7 cellular contexts compared by ENCODE assay signal in genomic region chr2:127324635-127325034, GRCh38. TPM values are rescaled to one million over a fixed set of nuclear protein-coding genes. Genes with fewer than 3 reads are reported as not detected.
DNase-seq lines count a peak whose midpoint lies in the region; ATAC-seq and TF ChIP-seq lines count a peak whose summit lies in the region.

No MANE protein-coding gene starts in this region.

- no peaks in the 10 kb centered on the region for H3K4me1 ChIP-seq in Loucy (ENCODE audit: insufficient read depth, low read length, poor library complexity, severe bottlenecking)
- H3K4me1 ChIP-seq in CD8-positive, alpha-beta memory T cell (ENCODE audit: insufficient read depth, low read length) = no peaks in the 10 kb centered on the region

- peaks cover 22 to 81% (median 27%) of the 10 kb centered on the region in 3 donors for H3K36me3 Mint-ChIP-seq in CD8-positive, alpha-beta memory T cell

- H3K9me2 ChIP-seq in Loucy (replicated peaks; ENCODE audit: low read depth, low read length) = no peaks in the 10 kb centered on the region

- no peaks in the 10 kb centered on the region for H3K79me2 ChIP-seq in Loucy (ENCODE audit: insufficient read depth, low read length)

- TF ChIP-seq CTCF in Loucy (conservative IDR thresholded peaks at IDR 0.05; ENCODE audit: low read length) (peak; percentile 61), astrocyte of the cerebellum (IDR thresholded peaks at IDR 0.05; ENCODE audit: low read depth, low read length, missing control alignments) (peak; percentile 50)

- H3K9me3 ChIP-seq in Loucy (ENCODE audit: insufficient read depth, low read depth, low read length) = peaks cover 4% of the 10 kb centered on the region; the same call in 1 of the 2 replicates
- H3K9me3 ChIP-seq in CD8-positive, alpha-beta memory T cell (ENCODE audit: low read length) = no peaks in the 10 kb centered on the region

- peak; percentile 18 for DNase-seq in GM04504 (ENCODE audit: low read depth)
- DNase-seq in astrocyte of the cerebellum (ENCODE audit: low read depth) = peak; percentile 57
- no peak for DNase-seq in left lobe of liver (ENCODE audit: low spot score)
- DNase-seq in CD8-positive, alpha-beta memory T cell = no peak
- no peak for DNase-seq in stimulated activated CD8-positive, alpha-beta memory T cell treated with anti-CD3 and anti-CD28 coated beads, Interleukin-4, amount 100 ng/mL, for 48 hours

- H4K20me1 ChIP-seq in Loucy (ENCODE audit: insufficient read depth, low read length, poor library complexity, severe bottlenecking) = no peaks in the 10 kb centered on the region

- H3K4me3 Mint-ChIP-seq in CD8-positive, alpha-beta memory T cell = no peak overlapping the region

- no peaks in the 10 kb centered on the region for H3K4me1 Mint-ChIP-seq in CD8-positive, alpha-beta memory T cell

- no peak overlapping the region for H3K27ac Mint-ChIP-seq in CD8-positive, alpha-beta memory T cell

- POLR2A ChIA-PET in CD8-positive, alpha-beta memory T cell (lab: Charles Lee) = no interaction called here

- CTCF ChIA-PET in CD8-positive, alpha-beta memory T cell (lab: Charles Lee) = interaction anchor here (1.2 to 2.3 kb wide), 2 partner anchors 92 to 155 kb away, joined by 4 to 9 read pairs; no protein-coding TSS in a partner anchor

- H2AFZ ChIP-seq in Loucy (ENCODE audit: low read length) = no peak overlapping the region

- H3K27me3 Mint-ChIP-seq in CD8-positive, alpha-beta memory T cell = no peaks in the 10 kb centered on the region

- peaks cover 71% of the 10 kb centered on the region for H3K36me3 ChIP-seq in Loucy (ENCODE audit: insufficient read depth, low read length)
- peaks cover 37% of the 10 kb centered on the region for H3K36me3 ChIP-seq in CD8-positive, alpha-beta memory T cell (ENCODE audit: insufficient read depth, low read length)

- H3K4me3 ChIP-seq in Loucy (ENCODE audit: low read length, poor library complexity, severe bottlenecking) (no peak overlapping the region), astrocyte of the cerebellum (ENCODE audit: low read depth, low read length) (no peak overlapping the region)
- no peak overlapping the region for H3K4me3 ChIP-seq in CD8-positive, alpha-beta memory T cell (ENCODE audit: low read length)

- in situ Hi-C loops in astrocyte of the cerebellum (cut with HindIII; ENCODE audit: low sequenced_read_pairs) = no loop called here

- no peak overlapping the region for H3K9ac ChIP-seq in Loucy (ENCODE audit: low read depth, low read length, poor library complexity, severe bottlenecking)

- peaks cover 0 to 8% (median 5%) of the 10 kb centered on the region in 5 donors for H3K9me3 Mint-ChIP-seq in CD8-positive, alpha-beta memory T cell

- no peak overlapping the region for H3K4me2 ChIP-seq in Loucy (ENCODE audit: low read depth, low read length, poor library complexity, severe bottlenecking)

- H3K27ac ChIP-seq in CD8-positive, alpha-beta memory T cell (ENCODE audit: low read depth, low read length) = no peak overlapping the region

- H3F3A ChIP-seq in Loucy (ENCODE audit: low read depth) = no peaks in the 10 kb centered on the region

- H3K27me3 ChIP-seq in Loucy (ENCODE audit: insufficient read depth, low read length, poor library complexity, severe bottlenecking) = no peaks in the 10 kb centered on the region
- no peaks in the 10 kb centered on the region for H3K27me3 ChIP-seq in CD8-positive, alpha-beta memory T cell (ENCODE audit: insufficient read depth, low read length, poor library complexity, severe bottlenecking)

- ATAC-seq in left lobe of liver = peak; percentile 79
- no peak for ATAC-seq in HG02981 (IDR thresholded peaks at IDR 0.05; ENCODE audit: unreplicated experiment)

RNA-seq across cellular contexts. Expression of gene ERCC3, which starts 30.7 kb away (rescaled TPM):
- 15.1 TPM for total RNA-seq in left lobe of liver
- total RNA-seq in CD8-positive, alpha-beta memory T cell = 10 to 100 TPM; 52.8 to 58.1 TPM
- polyA plus RNA-seq in CD8-positive, alpha-beta memory T cell = 33.4 TPM

Comparison
In these comparisons a context has a peak if more than half of its experiments do, and no peak if none do; other contexts are left out.
1. DNase-seq: peak in GM04504 (single experiment) and astrocyte of the cerebellum (single experiment); none in left lobe of liver (single experiment), CD8-positive, alpha-beta memory T cell (0 of 5) and stimulated activated CD8-positive, alpha-beta memory T cell treated with anti-CD3 and anti-CD28 coated beads, Interleukin-4, amount 100 ng/mL, for 48 hours (single experiment).